8 cellular contexts compared by ENCODE assay signal in genomic region chr14:101235042-101235871, GRCh38.
A peak's percentile ranks its signal among the peaks of the same experiment; 100 is the strongest.
DNase-seq lines count a peak whose midpoint lies in the region; ATAC-seq and TF ChIP-seq lines count a peak whose summit lies in the region.

No MANE protein-coding gene starts in this region.

- H3K36me3 ChIP-seq in Peyer's patch (no peaks in the 10 kb centered on the region), endodermal cell (ENCODE audit: control insufficient read depth, insufficient read depth, low read length) (no peaks in the 10 kb centered on the region), vagina (no peaks in the 10 kb centered on the region)

- no peak overlapping the region for H3K27ac Mint-ChIP-seq in endodermal cell

- peaks cover under 1% of the 10 kb centered on the region for H3K9me3 Mint-ChIP-seq in endodermal cell

- H3K4me3 ChIP-seq in Peyer's patch: no peak overlapping the region
- no peak overlapping the region for H3K4me3 ChIP-seq in endodermal cell (ENCODE audit: low read length)
- no peak overlapping the region for H3K4me3 ChIP-seq in vagina

- no peaks in the 10 kb centered on the region for H3K36me3 Mint-ChIP-seq in endodermal cell (ENCODE audit: low read depth)

- DNase-seq in COLO668 (lab: John Stamatoyannopoulos, UW; ENCODE audit: unreplicated experiment): peak; percentile 49
- DNase-seq in H4 (ENCODE audit: low spot score): peak; percentile 48
- peak in 2 of 3 donors; percentile 70 to 75 for DNase-seq in Peyer's patch
- DNase-seq in endodermal cell: peak; percentile 92
- peak; percentile 57 for DNase-seq in mucosa of gallbladder (ENCODE audit: low spot score)
- no peak for DNase-seq in vagina (ENCODE audit: extremely low spot score in 2 of 2)
- DNase-seq in GOT3 (lab: John Stamatoyannopoulos, UW): no peak

- no peak for TF ChIP-seq POLR2A in Peyer's patch (IDR thresholded peaks at IDR 0.05)
- TF ChIP-seq POLR2A in vagina (IDR thresholded peaks at IDR 0.05): no peak

- WGBS in endodermal cell (ENCODE audit: insufficient coverage in 1 of 2, insufficient read length in 1 of 2), 2 experiments: 74 to 90% methylated on average over 10 to 21 of the region's 21 CpGs

- H3K27ac ChIP-seq in Peyer's patch (no peak overlapping the region), endodermal cell (ENCODE audit: low read depth, low read length) (no peak overlapping the region), vagina (no peak overlapping the region)

- TF ChIP-seq CTCF in Peyer's patch (IDR thresholded peaks at IDR 0.05) (peak in 4 of 6 experiments; percentile 45 to 61 (median 56)), endodermal cell (conservative IDR thresholded peaks at IDR 0.05) (peak; percentile 92), vagina (IDR thresholded peaks at IDR 0.05) (peak in 2 of 3 experiments; percentile 30 to 48)

- intact Hi-C loops in vagina (cut with DNase I): loop anchor here (10.0 kb wide), 1 partner anchor 390 kb away; no protein-coding TSS in a partner anchor

- ATAC-seq in GM21423 (IDR thresholded peaks at IDR 0.05; ENCODE audit: unreplicated experiment): no peak

- H3K4me1 ChIP-seq in Peyer's patch (no peaks in the 10 kb centered on the region), endodermal cell (ENCODE audit: control insufficient read depth, insufficient read depth, low read length) (peaks cover 4% of the 10 kb centered on the region), vagina (no peaks in the 10 kb centered on the region)

- H3K27me3 Mint-ChIP-seq in endodermal cell (ENCODE audit: insufficient read depth): no peaks in the 10 kb centered on the region

- no peak overlapping the region for H3K9ac ChIP-seq in endodermal cell (ENCODE audit: extremely low read depth, low read length, poor library complexity, severe bottlenecking)

- peaks cover 28% of the 10 kb centered on the region for H3K4me1 Mint-ChIP-seq in endodermal cell

- no peaks in the 10 kb centered on the region for H3K27me3 ChIP-seq in Peyer's patch
- no peaks in the 10 kb centered on the region for H3K27me3 ChIP-seq in endodermal cell (ENCODE audit: control insufficient read depth, insufficient read depth, low read length, poor library complexity, severe bottlenecking)
- no peaks in the 10 kb centered on the region for H3K27me3 ChIP-seq in vagina

- H3K4me3 Mint-ChIP-seq in endodermal cell: no peak overlapping the region

- H3K9me3 ChIP-seq in Peyer's patch (no peaks in the 10 kb centered on the region), endodermal cell (ENCODE audit: control insufficient read depth, low read length) (no peaks in the 10 kb centered on the region), vagina (no peaks in the 10 kb centered on the region)

Comparison
In these comparisons a context has a peak if more than half of its experiments do, and no peak if none do; other contexts are left out.
1. DNase-seq: peak in COLO668 (single experiment), H4 (single experiment), Peyer's patch (2 of 3), endodermal cell (single experiment) and mucosa of gallbladder (single experiment); none in vagina (0 of 2) and GOT3 (single experiment).
2. CTCF ChIP-seq: peak in every context shown above with its lines; median percentile 92 in endodermal cell; 56 in Peyer's patch; 39 in vagina.